ENCODE assay signal across 13 cellular contexts in genomic region chr20:37316775-37317170, GRCh38. TPM values are rescaled to one million over a fixed set of nuclear protein-coding genes. Genes with fewer than 3 reads are reported as not detected.
DNase-seq lines count a peak whose midpoint lies in the region; ATAC-seq, FAIRE-seq and TF ChIP-seq lines count a peak whose summit lies in the region.
"Had no signal": no experiment of that assay in that cellular context is flagged by ENCODE, and none has a peak within 500 bp of the region (broad histone marks: within the 10 kb centered on the region; RNA-seq: fewer than 3 reads in every experiment).

No MANE protein-coding gene starts in this region.

- no peak for TF ChIP-seq CTCF in D721Med (IDR thresholded peaks at IDR 0.05; ENCODE audit: insufficient read depth, missing control alignments)

- H3K27ac Mint-ChIP-seq in CD4-positive, CD25-positive, alpha-beta regulatory T cell: peak overlapping the region in 2 of 3 donors; percentile 71 to 83
- H3K27ac Mint-ChIP-seq in activated T-helper 1 cell treated with anti-CD3 and anti-CD28 coated beads, Interleukin-12 subunit alpha, Interleukin-12 subunit beta, Interleukin-2, Interleukin-4 antibody, amounts not matched to agents 30 ng/mL and 10 ng/mL and 1 ng/mL, durations not matched to agents 14 hours and 24 hours and 36 hours: peak overlapping the region; percentile 70
- peak overlapping the region; percentile 76 to 93 (median 90) for H3K27ac Mint-ChIP-seq in naive thymus-derived CD8-positive, alpha-beta T cell

- intact Hi-C loops in activated T-helper 1 cell treated with anti-CD3 and anti-CD28 coated beads, Interleukin-12 subunit alpha, Interleukin-12 subunit beta, Interleukin-2, Interleukin-4 antibody, amounts not matched to agents 30 ng/mL and 10 ng/mL and 1 ng/mL, durations not matched to agents 14 hours and 24 hours and 36 hours (cut with micrococcal nuclease): no loop called here

- no peak for ATAC-seq in CD4-positive, CD25-positive, alpha-beta regulatory T cell (ENCODE audit: low read depth in 2 of 2)
- ATAC-seq in HG02981 (IDR thresholded peaks at IDR 0.05; ENCODE audit: unreplicated experiment): peak; percentile 9
- peak in 1 of 2 donors; percentile 23 for ATAC-seq in naive thymus-derived CD8-positive, alpha-beta T cell

- H3K27ac ChIP-seq in CD4-positive, CD25-positive, alpha-beta regulatory T cell (ENCODE audit: insufficient read depth, low read length, poor library complexity, severe bottlenecking): no peak overlapping the region

- no peaks in the 10 kb centered on the region for H3K27me3 Mint-ChIP-seq in CD4-positive, CD25-positive, alpha-beta regulatory T cell
- no peaks in the 10 kb centered on the region for H3K27me3 Mint-ChIP-seq in activated T-helper 1 cell treated with anti-CD3 and anti-CD28 coated beads, Interleukin-12 subunit alpha, Interleukin-12 subunit beta, Interleukin-2, Interleukin-4 antibody, amounts not matched to agents 30 ng/mL and 10 ng/mL and 1 ng/mL, durations not matched to agents 14 hours and 24 hours and 36 hours (ENCODE audit: insufficient read depth)
- H3K27me3 Mint-ChIP-seq in naive thymus-derived CD8-positive, alpha-beta T cell: no peaks in the 10 kb centered on the region

- no peak overlapping the region for H3K4me3 Mint-ChIP-seq in CD4-positive, CD25-positive, alpha-beta regulatory T cell
- H3K4me3 Mint-ChIP-seq in activated T-helper 1 cell treated with anti-CD3 and anti-CD28 coated beads, Interleukin-12 subunit alpha, Interleukin-12 subunit beta, Interleukin-2, Interleukin-4 antibody, amounts not matched to agents 30 ng/mL and 10 ng/mL and 1 ng/mL, durations not matched to agents 14 hours and 24 hours and 36 hours: no peak overlapping the region
- H3K4me3 Mint-ChIP-seq in naive thymus-derived CD8-positive, alpha-beta T cell: peak overlapping the region in 4 of 10 donors; percentile 7 to 45 (median 20)

- peaks cover 20% of the 10 kb centered on the region for H3K36me3 Mint-ChIP-seq in CD4-positive, CD25-positive, alpha-beta regulatory T cell
- H3K36me3 Mint-ChIP-seq in activated T-helper 1 cell treated with anti-CD3 and anti-CD28 coated beads, Interleukin-12 subunit alpha, Interleukin-12 subunit beta, Interleukin-2, Interleukin-4 antibody, amounts not matched to agents 30 ng/mL and 10 ng/mL and 1 ng/mL, durations not matched to agents 14 hours and 24 hours and 36 hours (ENCODE audit: low read depth): peaks cover 17% of the 10 kb centered on the region
- H3K36me3 Mint-ChIP-seq in naive thymus-derived CD8-positive, alpha-beta T cell: peaks cover 0 to 27% (median 3%) of the 10 kb centered on the region in 3 donors

- no peak for DNase-seq in CD4-positive, CD25-positive, alpha-beta regulatory T cell
- DNase-seq in activated T-helper 1 cell treated with anti-CD3 and anti-CD28 coated beads, Interleukin-12 subunit alpha, Interleukin-12 subunit beta, Interleukin-2, Interleukin-4 antibody, amounts not matched to agents 30 ng/mL and 10 ng/mL and 1 ng/mL, durations not matched to agents 14 hours and 24 hours and 36 hours (ENCODE audit: low spot score): no peak
- DNase-seq in naive thymus-derived CD8-positive, alpha-beta T cell: no peak
- DNase-seq in D721Med (ENCODE audit: insufficient read length, low spot score) (no peak), retina (no peak), amygdala (lab: John Stamatoyannopoulos, UW) (no peak), NCI-H345 treated with DMSO at 0.1 percent for 48 hours (lab: John Stamatoyannopoulos, UW; ENCODE audit: unreplicated experiment) (no peak)
- DNase-seq: cerebellar nuclear complex had no signal

- POLR2A ChIA-PET in naive thymus-derived CD8-positive, alpha-beta T cell (lab: Charles Lee): no interaction called here

- H3K36me3 ChIP-seq in CD4-positive, CD25-positive, alpha-beta regulatory T cell (ENCODE audit: control insufficient read depth, insufficient read depth, low read length): peaks cover 22% of the 10 kb centered on the region

- no peaks in the 10 kb centered on the region for H3K9me3 ChIP-seq in CD4-positive, CD25-positive, alpha-beta regulatory T cell (ENCODE audit: control insufficient read depth in 2 of 2, low read length in 2 of 2)
- H3K9me3 ChIP-seq: upper lobe of left lung had no signal

- no peak overlapping the region for H3K4me3 ChIP-seq in CD4-positive, CD25-positive, alpha-beta regulatory T cell (ENCODE audit: low read depth, low read length)
- H3K4me3 ChIP-seq: upper lobe of left lung had no signal

- no peak for FAIRE-seq in D721Med (lab: Jason Lieb, UNC)
- FAIRE-seq: frontal cortex had no signal

- H3K9me3 Mint-ChIP-seq in CD4-positive, CD25-positive, alpha-beta regulatory T cell: peaks cover 0 to 1% (median 0%) of the 10 kb centered on the region in 7 donors
- H3K9me3 Mint-ChIP-seq in activated T-helper 1 cell treated with anti-CD3 and anti-CD28 coated beads, Interleukin-12 subunit alpha, Interleukin-12 subunit beta, Interleukin-2, Interleukin-4 antibody, amounts not matched to agents 30 ng/mL and 10 ng/mL and 1 ng/mL, durations not matched to agents 14 hours and 24 hours and 36 hours: no peaks in the 10 kb centered on the region
- no peaks in the 10 kb centered on the region for H3K9me3 Mint-ChIP-seq in naive thymus-derived CD8-positive, alpha-beta T cell

- H3K4me1 Mint-ChIP-seq in CD4-positive, CD25-positive, alpha-beta regulatory T cell: peaks cover 0 to 31% (median 15%) of the 10 kb centered on the region in 4 donors
- peaks cover 28% of the 10 kb centered on the region for H3K4me1 Mint-ChIP-seq in activated T-helper 1 cell treated with anti-CD3 and anti-CD28 coated beads, Interleukin-12 subunit alpha, Interleukin-12 subunit beta, Interleukin-2, Interleukin-4 antibody, amounts not matched to agents 30 ng/mL and 10 ng/mL and 1 ng/mL, durations not matched to agents 14 hours and 24 hours and 36 hours (ENCODE audit: low read depth)
- peaks cover 22 to 51% (median 37%) of the 10 kb centered on the region in 4 donors for H3K4me1 Mint-ChIP-seq in naive thymus-derived CD8-positive, alpha-beta T cell

- no peaks in the 10 kb centered on the region for H3K27me3 ChIP-seq in CD4-positive, CD25-positive, alpha-beta regulatory T cell (ENCODE audit: control insufficient read depth, insufficient read depth, low read length)
- H3K27me3 ChIP-seq: upper lobe of left lung had no signal

- no peaks in the 10 kb centered on the region for H3K4me1 ChIP-seq in CD4-positive, CD25-positive, alpha-beta regulatory T cell (ENCODE audit: control insufficient read depth, insufficient read depth, low read length, poor library complexity, severe bottlenecking)

RNA-seq across cellular contexts. Expression of gene MANBAL, which starts 27.3 kb away (rescaled TPM):
- 6.1 TPM for total RNA-seq in CD4-positive, CD25-positive, alpha-beta regulatory T cell
- 10 to 100 TPM; 20.0 to 32.4 (median 28.2) TPM for polyA plus RNA-seq in CD4-positive, CD25-positive, alpha-beta regulatory T cell
- total RNA-seq in activated T-helper 1 cell treated with anti-CD3 and anti-CD28 coated beads, Interleukin-12 subunit alpha, Interleukin-12 subunit beta, Interleukin-2, Interleukin-4 antibody, amounts not matched to agents 30 ng/mL and 10 ng/mL and 1 ng/mL, durations not matched to agents 14 hours and 24 hours and 36 hours: 14.6 and 16.4 TPM in 2 replicates
- 10 to 100 TPM; 11.5 to 12.8 TPM for total RNA-seq in naive thymus-derived CD8-positive, alpha-beta T cell
- 10 to 100 TPM; 18.9 to 24.7 (median 24.3) TPM for polyA plus RNA-seq in naive thymus-derived CD8-positive, alpha-beta T cell

RNA-seq across cellular contexts. Expression of gene SRC, which starts 29.2 kb away (rescaled TPM):
- total RNA-seq in CD4-positive, CD25-positive, alpha-beta regulatory T cell: 5.5 TPM
- polyA plus RNA-seq in CD4-positive, CD25-positive, alpha-beta regulatory T cell: under 1 TPM in 3 of 4 donors, not detected in 1; 0.29 to 0.56 (median 0.55) TPM
- 6.2 and 6.4 TPM in 2 replicates for total RNA-seq in activated T-helper 1 cell treated with anti-CD3 and anti-CD28 coated beads, Interleukin-12 subunit alpha, Interleukin-12 subunit beta, Interleukin-2, Interleukin-4 antibody, amounts not matched to agents 30 ng/mL and 10 ng/mL and 1 ng/mL, durations not matched to agents 14 hours and 24 hours and 36 hours
- 1 to 10 TPM in 1 of 2 experiments, under 1 TPM in 1; 0.60 to 2.4 TPM for total RNA-seq in naive thymus-derived CD8-positive, alpha-beta T cell
- under 1 TPM in 1 of 3 donors, not detected in 2; 0.07 TPM for polyA plus RNA-seq in naive thymus-derived CD8-positive, alpha-beta T cell

RNA-seq across cellular contexts. Expression of gene GHRH, which starts 55.2 kb away (rescaled TPM):
- total RNA-seq in CD4-positive, CD25-positive, alpha-beta regulatory T cell: not detected
- not detected for polyA plus RNA-seq in CD4-positive, CD25-positive, alpha-beta regulatory T cell
- total RNA-seq in activated T-helper 1 cell treated with anti-CD3 and anti-CD28 coated beads, Interleukin-12 subunit alpha, Interleukin-12 subunit beta, Interleukin-2, Interleukin-4 antibody, amounts not matched to agents 30 ng/mL and 10 ng/mL and 1 ng/mL, durations not matched to agents 14 hours and 24 hours and 36 hours: not detected in 2 replicates
- total RNA-seq in naive thymus-derived CD8-positive, alpha-beta T cell: not detected
- polyA plus RNA-seq in naive thymus-derived CD8-positive, alpha-beta T cell: not detected
- total RNA-seq: frontal cortex; pulmonary artery endothelial cell; T-helper 2 cell treated with Interferon-gamma antibody and Interleukin-4, amounts not matched to agents 100 ng/mL and 5 ng/mL, for 36 hours; upper lobe of left lung had no signal
